8 cellular contexts compared by ENCODE assay signal in the genomic region with DNA sequence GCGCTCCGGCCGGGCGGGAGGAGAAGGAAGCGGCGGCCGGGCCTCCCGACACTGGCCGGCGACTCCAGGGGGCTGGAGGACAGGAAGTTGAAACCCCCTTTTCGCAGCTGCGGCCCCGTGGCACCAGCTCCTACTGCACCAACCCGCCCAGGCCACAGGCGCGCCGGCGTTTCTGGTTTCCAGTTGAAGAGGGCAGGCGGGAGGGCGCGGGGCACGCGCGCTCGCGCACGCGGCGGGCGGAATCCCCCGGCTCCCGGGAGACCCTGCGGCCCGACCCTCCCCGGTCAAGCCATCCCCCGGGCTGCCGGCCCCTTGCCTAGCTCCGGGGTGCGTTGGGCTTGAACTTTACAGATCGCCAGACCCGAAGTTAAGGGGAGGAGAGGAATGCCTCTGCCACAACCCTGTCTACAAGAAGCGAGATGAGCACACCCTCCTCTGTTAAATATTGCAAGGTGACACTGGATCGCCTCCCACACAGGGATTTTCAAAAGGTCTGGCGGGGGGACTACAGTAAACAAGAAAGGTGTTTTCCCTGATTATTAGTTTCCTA. TPM values are rescaled to one million over a fixed set of nuclear protein-coding genes. Genes with fewer than 3 reads are reported as not detected.
DNase-seq lines count a peak whose midpoint lies in the region; ATAC-seq and TF ChIP-seq lines count a peak whose summit lies in the region.

No MANE protein-coding gene starts in this region.

- H3K4me3 ChIP-seq in CD4-positive, CD25-positive, alpha-beta regulatory T cell (ENCODE audit: low read depth, low read length) = peak overlapping the region; percentile 95
- peak overlapping the region; percentile 90 for H3K4me3 ChIP-seq in right cardiac atrium (ENCODE audit: low read length)

- no peaks in the 10 kb centered on the region for H3K9me3 ChIP-seq in CD4-positive, CD25-positive, alpha-beta regulatory T cell (ENCODE audit: control insufficient read depth in 2 of 2, low read length in 2 of 2)
- H3K9me3 ChIP-seq in right cardiac atrium (ENCODE audit: control insufficient read depth, low read length) = no peaks in the 10 kb centered on the region

- peak overlapping the region; percentile 96 to 99 (median 98) for H3K4me3 Mint-ChIP-seq in CD4-positive, CD25-positive, alpha-beta regulatory T cell

- H3K27ac Mint-ChIP-seq in CD4-positive, CD25-positive, alpha-beta regulatory T cell = peak overlapping the region; percentile 76 to 91 (median 90)

- peak; percentile 35 to 65 (median 53) for DNase-seq in CD4-positive, CD25-positive, alpha-beta regulatory T cell
- DNase-seq in amygdala (lab: John Stamatoyannopoulos, UW) (peak in 48 of 56 donors; percentile 15 to 81 (median 45)), right cardiac atrium (peak in 2 of 3 donors; percentile 59 to 82), putamen (ENCODE audit: low spot score) (peak; percentile 44), epidermal melanocyte (ENCODE audit: insufficient read length, low spot score) (no peak)

- H3K4me1 Mint-ChIP-seq in CD4-positive, CD25-positive, alpha-beta regulatory T cell = peaks cover 11 to 33% (median 23%) of the 10 kb centered on the region in 4 donors

- no peaks in the 10 kb centered on the region for H3K36me3 Mint-ChIP-seq in CD4-positive, CD25-positive, alpha-beta regulatory T cell

- peak; percentile 32 to 41 for ATAC-seq in CD4-positive, CD25-positive, alpha-beta regulatory T cell (ENCODE audit: low read depth in 2 of 2)
- ATAC-seq in GM19438 (IDR thresholded peaks at IDR 0.05; ENCODE audit: low read depth, unreplicated experiment) (peak; percentile 18), HG03571 (IDR thresholded peaks at IDR 0.05; ENCODE audit: unreplicated experiment) (peak; percentile 16), SK-N-SH treated with all-trans-retinoic acid at 6 μM for 48 hours (peak; percentile 37), right cardiac atrium (peak; percentile 4 to 62)

- peaks cover 33% of the 10 kb centered on the region for H3K27me3 Mint-ChIP-seq in CD4-positive, CD25-positive, alpha-beta regulatory T cell

- H3K9me3 Mint-ChIP-seq in CD4-positive, CD25-positive, alpha-beta regulatory T cell = peaks cover 0 to 4% (median 0%) of the 10 kb centered on the region in 7 donors

- H3K27ac ChIP-seq in CD4-positive, CD25-positive, alpha-beta regulatory T cell (ENCODE audit: insufficient read depth, low read length, poor library complexity, severe bottlenecking) = peak overlapping the region; percentile 62
- H3K27ac ChIP-seq in right cardiac atrium (ENCODE audit: low read length) = peak overlapping the region; percentile 66

- under 1% methylated on average over 44 of the region's 44 CpGs for WGBS in right cardiac atrium

- intact Hi-C loops in right cardiac atrium (cut with DNase I) = no loop called here

- no peaks in the 10 kb centered on the region for H3K36me3 ChIP-seq in CD4-positive, CD25-positive, alpha-beta regulatory T cell (ENCODE audit: control insufficient read depth, insufficient read depth, low read length)

- H3K4me1 ChIP-seq in CD4-positive, CD25-positive, alpha-beta regulatory T cell (ENCODE audit: control insufficient read depth, insufficient read depth, low read length, poor library complexity, severe bottlenecking) = peaks cover 20% of the 10 kb centered on the region
- H3K4me1 ChIP-seq in right cardiac atrium (ENCODE audit: control insufficient read depth, insufficient read depth, low read length) = no peaks in the 10 kb centered on the region

- H3K27me3 ChIP-seq in CD4-positive, CD25-positive, alpha-beta regulatory T cell (ENCODE audit: control insufficient read depth, insufficient read depth, low read length) = no peaks in the 10 kb centered on the region
- no peaks in the 10 kb centered on the region for H3K27me3 ChIP-seq in right cardiac atrium (ENCODE audit: control insufficient read depth, insufficient read depth)

TF ChIP-seq in SK-N-SH treated with all-trans-retinoic acid at 6 μM for 48 hours, 23 proteins besides CTCF, POLR2A, EP300 and RAD21:
- TF ChIP-seq ZFP30 (CRISPR knock-in tag; IDR thresholded peaks at IDR 0.05) (no peak), GLIS3 (CRISPR knock-in tag; IDR thresholded peaks at IDR 0.05) (no peak)

RNA-seq across cellular contexts. Expression of gene ELOVL6, which starts 1.5 kb away (rescaled TPM):
- 0.52 TPM for total RNA-seq in CD4-positive, CD25-positive, alpha-beta regulatory T cell
- polyA plus RNA-seq in CD4-positive, CD25-positive, alpha-beta regulatory T cell = 1 to 10 TPM in 1 of 4 donors, under 1 TPM in 2, not detected in 1; 0.03 to 1.0 (median 0.25) TPM
- total RNA-seq in right cardiac atrium = 1 to 10 TPM; 1.9 to 5.4 (median 3.1) TPM
- 8.1 TPM for polyA plus RNA-seq in right cardiac atrium
